8 cellular contexts compared by ENCODE assay signal in the genomic region with DNA sequence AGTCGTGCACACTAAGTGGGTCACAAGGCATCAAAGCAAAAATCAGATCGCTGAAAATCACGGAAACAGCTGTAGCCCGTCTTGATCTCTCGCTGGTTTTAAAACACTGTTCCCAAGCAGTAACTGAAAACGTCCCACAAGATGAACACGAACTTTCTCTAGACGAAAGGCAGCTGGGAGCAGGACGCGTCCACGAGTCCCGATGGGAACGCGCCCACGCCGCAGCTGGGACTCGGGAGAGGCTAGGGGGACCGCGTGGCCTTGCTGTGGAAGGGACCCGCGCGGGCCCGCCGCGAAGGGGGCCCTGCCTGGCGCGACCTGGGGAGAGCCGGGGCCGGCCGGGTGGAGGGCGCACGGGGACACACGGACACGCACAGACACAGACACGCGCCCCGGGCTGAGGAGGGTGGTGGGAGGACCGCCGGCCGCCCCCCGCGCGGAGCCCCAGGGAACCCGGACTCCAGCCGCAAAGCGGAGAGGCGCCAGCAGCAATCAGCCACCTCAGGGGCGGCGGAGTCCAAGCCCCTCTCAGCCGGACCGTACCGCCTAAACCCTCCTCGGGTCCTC. TPM values are rescaled to one million over a fixed set of nuclear protein-coding genes. Genes with fewer than 3 reads are reported as not detected.
A peak's percentile ranks its signal among the peaks of the same experiment; 100 is the strongest.
DNase-seq lines count a peak whose midpoint lies in the region; ATAC-seq, FAIRE-seq and TF ChIP-seq lines count a peak whose summit lies in the region.

No MANE protein-coding gene starts in this region.

- CTCF ChIA-PET in MCF 10A (lab: Yijun Ruan, JAX), result interaction anchor here (0.6 to 3.8 kb wide), 12 partner anchors 8 to 122 kb away, joined by 3 to 18 read pairs (median 3); a partner anchor contains a TSS

- DNase-seq in GM12891 (ENCODE audit: insufficient read length, low spot score) (no peak), RPMI7951 (ENCODE audit: low read depth) (peak; percentile 67), MCF 10A (ENCODE audit: unreplicated experiment) (peak; percentile 64), keratinocyte (ENCODE audit: low read depth, low spot score) (no peak), cerebellum (ENCODE audit: low spot score) (no peak)
- DNase-seq in stimulated activated naive B cell treated with anti-CD40 and anti-IgM and Interleukin-4, amounts not matched to agents 10 μg/mL and 1 μg/mL and 100 μg/mL, for 72 hours, result peak; percentile 17

- no peaks in the 10 kb centered on the region for H3K9me3 Mint-ChIP-seq in MCF 10A (ENCODE audit: unreplicated experiment)
- H3K9me3 Mint-ChIP-seq in stimulated activated naive B cell treated with anti-CD40 and anti-IgM and Interleukin-4, amounts not matched to agents 10 μg/mL and 1 μg/mL and 100 μg/mL, for 72 hours, result no peaks in the 10 kb centered on the region

- H3K4me1 ChIP-seq in ACC112 (ENCODE audit: control insufficient read depth, insufficient read depth, low read length, unreplicated experiment) (peaks cover 24% of the 10 kb centered on the region), keratinocyte (ENCODE audit: control insufficient read depth, extremely low read depth, insufficient read depth, low read length) (peaks cover 28% of the 10 kb centered on the region)

- peak overlapping the region; percentile 98 for H3K4me3 ChIP-seq in ACC112 (ENCODE audit: low read depth, low read length)
- peak overlapping the region; percentile 61 to 94 (median 86) for H3K4me3 ChIP-seq in keratinocyte (ENCODE audit: control insufficient read depth in 2 of 3, extremely low read depth in 1 of 3, insufficient read depth in 2 of 3, low read depth in 1 of 3, low read length in 3 of 3)

- no peaks in the 10 kb centered on the region for H3K9me1 ChIP-seq in keratinocyte (ENCODE audit: control insufficient read depth, extremely low read depth, insufficient read depth, low read length)

- H3K4me2 ChIP-seq in keratinocyte (ENCODE audit: control insufficient read depth, extremely low read depth, insufficient read depth, low read depth, low read length), result peak overlapping the region; percentile 80

- ATAC-seq in HG02973 (IDR thresholded peaks at IDR 0.05; ENCODE audit: unreplicated experiment), result peak; percentile 7
- peak; percentile 8 to 15 for ATAC-seq in stimulated activated naive B cell treated with anti-CD40 and anti-IgM and Interleukin-4, amounts not matched to agents 10 μg/mL and 1 μg/mL and 100 μg/mL, for 72 hours (replicated peaks)

- no TSS peak for BruUV-seq in MCF 10A (replicated peaks; lab: Mats Ljungman, UMichigan)

- H2AFZ ChIP-seq in ACC112 (ENCODE audit: low read length, unreplicated experiment) (peak overlapping the region; percentile 4), keratinocyte (ENCODE audit: control insufficient read depth, low read length) (peak overlapping the region; percentile 45)

- dilution Hi-C loops in keratinocyte (cut with MboI; ENCODE audit: extremely low pct_ligation_motif_present, low sequenced_read_pairs), result no loop called here

- H4K20me1 ChIP-seq in keratinocyte (ENCODE audit: control insufficient read depth, extremely low read depth, insufficient read depth, low read length), result no peaks in the 10 kb centered on the region

- H3K79me2 ChIP-seq in ACC112 (ENCODE audit: control insufficient read depth, insufficient read depth, low read length, unreplicated experiment), result peaks cover 55% of the 10 kb centered on the region
- peaks cover 53% of the 10 kb centered on the region for H3K79me2 ChIP-seq in keratinocyte (ENCODE audit: control insufficient read depth, insufficient read depth, low read length)

- H3K9me3 ChIP-seq in keratinocyte (ENCODE audit: control insufficient read depth, low read depth, low read length), result no peaks in the 10 kb centered on the region

- TF ChIP-seq CTCF in MCF 10A (IDR thresholded peaks at IDR 0.05; ENCODE audit: unreplicated experiment) (no peak), keratinocyte (optimal IDR thresholded peaks at IDR 0.05 in 1 of 3, IDR thresholded peaks at IDR 0.05 in 1 of 3, conservative IDR thresholded peaks at IDR 0.05 in 1 of 3; ENCODE audit: extremely low read depth in 1 of 3, insufficient read depth in 2 of 3, low read length in 3 of 3) (no peak)

- H3K36me3 ChIP-seq in ACC112 (ENCODE audit: insufficient read depth, low read length) (no peaks in the 10 kb centered on the region), keratinocyte (ENCODE audit: control insufficient read depth in 2 of 2, extremely low read depth in 1 of 2, insufficient read depth in 2 of 2, low read length in 2 of 2) (no peaks in the 10 kb centered on the region)

- H3K4me3 Mint-ChIP-seq in MCF 10A (ENCODE audit: unreplicated experiment), result peak overlapping the region; percentile 99
- H3K4me3 Mint-ChIP-seq in stimulated activated naive B cell treated with anti-CD40 and anti-IgM and Interleukin-4, amounts not matched to agents 10 μg/mL and 1 μg/mL and 100 μg/mL, for 72 hours, result peak overlapping the region; percentile 99

- no peak for TF ChIP-seq POLR2A in GM12891 (IDR thresholded peaks at IDR 0.05; ENCODE audit: low read depth, low read length)

- peaks cover 21% of the 10 kb centered on the region for H3K4me1 Mint-ChIP-seq in MCF 10A (ENCODE audit: insufficient read depth, unreplicated experiment)
- peaks cover 33 to 46% of the 10 kb centered on the region in 2 donors for H3K4me1 Mint-ChIP-seq in stimulated activated naive B cell treated with anti-CD40 and anti-IgM and Interleukin-4, amounts not matched to agents 10 μg/mL and 1 μg/mL and 100 μg/mL, for 72 hours

- POLR2A ChIA-PET in MCF 10A (lab: Yijun Ruan, JAX), result interaction anchor here (0.7 to 3.4 kb wide), 24 partner anchors 11 to 1708 kb away, joined by 3 to 60 read pairs (median 3); a partner anchor contains a TSS

- peaks cover 5% of the 10 kb centered on the region for H3K36me3 Mint-ChIP-seq in MCF 10A (ENCODE audit: insufficient read depth, unreplicated experiment)
- H3K36me3 Mint-ChIP-seq in stimulated activated naive B cell treated with anti-CD40 and anti-IgM and Interleukin-4, amounts not matched to agents 10 μg/mL and 1 μg/mL and 100 μg/mL, for 72 hours, result peaks cover 39 to 44% of the 10 kb centered on the region in 2 donors

- intact Hi-C loops in MCF 10A (cut with micrococcal nuclease), result loop anchor here (1.0 to 5.0 kb wide), 3 partner anchors 92 to 122 kb away; no protein-coding TSS in a partner anchor

- peak overlapping the region; percentile 98 for H3K27ac Mint-ChIP-seq in MCF 10A (ENCODE audit: low read depth, unreplicated experiment)
- H3K27ac Mint-ChIP-seq in stimulated activated naive B cell treated with anti-CD40 and anti-IgM and Interleukin-4, amounts not matched to agents 10 μg/mL and 1 μg/mL and 100 μg/mL, for 72 hours, result peak overlapping the region; percentile 100

- H3K27ac ChIP-seq in ACC112 (ENCODE audit: low read depth, low read length) (peak overlapping the region; percentile 67), keratinocyte (ENCODE audit: control insufficient read depth, insufficient read depth, low read length) (peak overlapping the region; percentile 84)

- peak overlapping the region; percentile 91 for H3K9ac ChIP-seq in keratinocyte (ENCODE audit: control insufficient read depth, extremely low read depth, insufficient read depth, low read length)

- no peaks in the 10 kb centered on the region for H3K27me3 Mint-ChIP-seq in MCF 10A (ENCODE audit: insufficient read depth, unreplicated experiment)
- H3K27me3 Mint-ChIP-seq in stimulated activated naive B cell treated with anti-CD40 and anti-IgM and Interleukin-4, amounts not matched to agents 10 μg/mL and 1 μg/mL and 100 μg/mL, for 72 hours, result no peaks in the 10 kb centered on the region

- FAIRE-seq in GM12891 (lab: Jason Lieb, UNC), result peak; percentile 81
- peak; percentile 41 for FAIRE-seq in keratinocyte (lab: Jason Lieb, UNC)

- H3K27me3 ChIP-seq in ACC112 (ENCODE audit: insufficient read depth, low read length) (no peaks in the 10 kb centered on the region; the same call in 1 of the 2 replicates), keratinocyte (ENCODE audit: control insufficient read depth, extremely low read depth, insufficient read depth, low read length) (no peaks in the 10 kb centered on the region)

TF ChIP-seq in GM12891, 5 proteins besides CTCF, POLR2A, EP300 and RAD21:
- TF ChIP-seq POU2F2 (IDR thresholded peaks at IDR 0.05; ENCODE audit: low read depth, low read length) (no peak), POLR2AphosphoS5 (IDR thresholded peaks at IDR 0.05; ENCODE audit: low read depth, low read length) (no peak), SPI1 (IDR thresholded peaks at IDR 0.05; ENCODE audit: low read depth, low read length) (no peak), TAF1 (IDR thresholded peaks at IDR 0.05; ENCODE audit: low read depth, low read length) (no peak), PAX5 (IDR thresholded peaks at IDR 0.05; ENCODE audit: insufficient read depth, low read length, severe bottlenecking) (no peak)
TF ChIP-seq in GM12891: peak in this region for 0.

RNA-seq across cellular contexts. Expression of a gene that starts 0.6 kb away (rescaled TPM):
- polyA plus RNA-seq in GM12891 (2012; ENCODE audit: low read depth, missing spikeins), result 14.6 TPM
- total RNA-seq in RPMI7951 (2014; rRNA removed; shearing (Covaris generic)), result 69.9 and 75.5 TPM in 2 replicates
- total RNA-seq in MCF 10A (2022), result 17.1 and 20.7 TPM in 2 replicates
- 4.8 to 11.0 TPM (median 7.7 TPM) in 3 replicates for polyA plus RNA-seq in keratinocyte
- polyA plus RNA-seq in keratinocyte (2011; ENCODE audit: low read depth), result 4.1 TPM
- polyA plus RNA-seq in keratinocyte (2011; cell fraction: cytosol; rRNA removed), result 3.4 and 8.1 TPM in 2 replicates
- 5.3 and 6.1 TPM in 2 replicates for polyA plus RNA-seq in keratinocyte (2011; cell fraction: nucleus; rRNA removed)
- polyA plus RNA-seq in keratinocyte (2012; ENCODE audit: low replicate concordance), result 7.9 and 8.6 TPM in 2 replicates
- 2.2 to 11.0 TPM (median 4.8 TPM) in 3 replicates for polyA minus RNA-seq in keratinocyte
- polyA minus RNA-seq in keratinocyte (2011; cell fraction: cytosol; rRNA and poly(A)+ RNA removed), result 7.5 TPM
- polyA minus RNA-seq in keratinocyte (2011; cell fraction: nucleus; rRNA and poly(A)+ RNA removed), result 5.1 and 10.9 TPM in 2 replicates
- 13.6 TPM for total RNA-seq in cerebellum

Comparison
In these comparisons a context has a peak if more than half of its experiments do, and no peak if none do; other contexts are left out.
1. DNase-seq: peak in RPMI7951 (single experiment), MCF 10A (single experiment) and stimulated activated naive B cell treated with anti-CD40 and anti-IgM and Interleukin-4, amounts not matched to agents 10 μg/mL and 1 μg/mL and 100 μg/mL, for 72 hours (single experiment); none in GM12891 (single experiment), keratinocyte (single experiment) and cerebellum (single experiment).